8 cellular contexts compared by ENCODE assay signal in the genomic region with DNA sequence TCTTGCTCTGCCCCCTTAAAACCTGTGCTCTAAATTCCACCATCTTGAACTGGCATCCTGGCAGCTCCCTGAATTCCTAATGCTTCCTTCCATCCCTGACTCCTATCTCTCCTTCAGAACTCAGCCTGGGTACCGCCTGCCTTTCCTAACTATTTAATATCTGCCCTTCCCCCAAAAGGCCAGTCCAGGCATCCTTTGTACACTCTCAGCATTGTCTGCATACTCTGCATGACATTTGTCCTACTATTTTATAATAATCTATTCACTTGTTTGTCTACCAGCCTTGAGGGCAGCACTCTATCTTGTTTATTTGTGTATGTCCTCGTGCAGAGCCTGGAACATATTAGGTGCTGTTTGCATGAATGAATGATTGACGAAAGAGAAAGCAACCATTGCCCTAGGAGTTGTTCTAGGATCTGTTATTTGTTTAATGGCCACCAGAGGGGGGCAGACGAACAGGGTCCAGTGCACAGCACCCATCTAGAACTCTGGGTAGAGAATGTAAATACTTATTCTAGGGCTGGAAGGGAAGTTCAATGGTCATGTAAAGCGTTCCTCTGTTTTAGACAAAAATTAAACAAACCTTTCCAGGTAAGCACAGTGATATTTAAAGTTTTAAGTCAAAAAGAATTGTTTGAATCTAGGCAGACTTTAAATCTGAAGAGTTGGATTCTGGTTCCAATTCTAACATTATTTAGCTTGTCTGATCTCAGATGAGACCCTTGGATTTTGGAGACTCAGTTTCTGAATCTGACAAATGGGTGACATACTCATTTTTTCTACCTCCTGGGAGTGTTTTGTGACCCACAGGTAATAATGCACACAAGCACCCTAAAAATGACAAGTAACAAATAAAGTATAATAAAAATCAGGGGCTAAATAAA.
DNase-seq lines count a peak whose midpoint lies in the region; ATAC-seq and TF ChIP-seq lines count a peak whose summit lies in the region.
"Had no signal": no experiment of that assay in that cellular context is flagged by ENCODE, and none has a peak within 500 bp of the region (broad histone marks: within the 10 kb centered on the region; RNA-seq: fewer than 3 reads in every experiment).

No MANE protein-coding gene starts in this region.

- H3K4me3 ChIP-seq in Panc1 (ENCODE audit: low read depth in 2 of 2, low read length in 2 of 2), result no peak overlapping the region
- peak overlapping the region in 2 of 10 donors; percentile 9 to 33 for H3K4me3 ChIP-seq in heart right ventricle

- POLR2A ChIA-PET in Panc1 (lab: Charles Lee), result no interaction called here
- POLR2A ChIA-PET in activated naive CD8-positive, alpha-beta T cell treated with anti-CD3 and anti-CD28 coated beads, Interleukin-2, amount 10 ng/mL, durations not matched to agents 7 days and 5 days (lab: Charles Lee), result interaction anchor here (0.6 kb wide), 1 partner anchor 158 kb away, joined by 3 read pairs; no protein-coding TSS in a partner anchor

- H3K9me3 ChIP-seq in Panc1 (ENCODE audit: control insufficient read depth, insufficient read depth, low read depth, low read length) (no peaks in the 10 kb centered on the region), heart right ventricle (no peaks in the 10 kb centered on the region)
- H3K9me3 ChIP-seq: neutrophil had no signal

- WGBS in heart right ventricle, 2 donors, result 7 to 11% methylated on average over 5 of the region's 5 CpGs

- TF ChIP-seq CTCF in Panc1 (IDR thresholded peaks at IDR 0.05) (peak; percentile 79), heart right ventricle (IDR thresholded peaks at IDR 0.05) (peak; percentile 78 to 92 (median 83))

- H3K27ac ChIP-seq in Panc1 (ENCODE audit: low read length) (peak overlapping the region; percentile 66), heart right ventricle (peak overlapping the region in 1 of 10 donors; percentile 15)
- H3K27ac ChIP-seq: neutrophil had no signal

- no peaks in the 10 kb centered on the region for H3K9me3 Mint-ChIP-seq in activated naive CD8-positive, alpha-beta T cell treated with anti-CD3 and anti-CD28 coated beads, Interleukin-2, amount 10 ng/mL, durations not matched to agents 7 days and 5 days

- in situ Hi-C loops in Panc1 (cut with HindIII; ENCODE audit: low pct_unique_long_range_greater_than_20kb, low sequenced_read_pairs), result no loop called here

- CTCF ChIA-PET in Panc1 (lab: Charles Lee), result interaction anchor here (0.7 to 1.3 kb wide), 4 partner anchors 12 to 155 kb away, joined by 3 to 4 read pairs (median 3); no protein-coding TSS in a partner anchor

- H3K4me1 Mint-ChIP-seq in activated naive CD8-positive, alpha-beta T cell treated with anti-CD3 and anti-CD28 coated beads, Interleukin-2, amount 10 ng/mL, durations not matched to agents 7 days and 5 days, result peaks cover 3% of the 10 kb centered on the region

- no peak overlapping the region for H3K27ac Mint-ChIP-seq in activated naive CD8-positive, alpha-beta T cell treated with anti-CD3 and anti-CD28 coated beads, Interleukin-2, amount 10 ng/mL, durations not matched to agents 7 days and 5 days

- intact Hi-C loops in Panc1 (cut with micrococcal nuclease; ENCODE audit: unreplicated experiment) (loop anchor here (1.0 to 5.0 kb wide), 3 partner anchors 130 to 231 kb away; no protein-coding TSS in a partner anchor), heart right ventricle (cut with DNase I) (loop anchor here (1.0 to 10.0 kb wide), 13 partner anchors 126 to 506 kb away; a partner anchor contains a TSS)

- DNase-seq in GDM1 (lab: John Stamatoyannopoulos, UW) (peak; percentile 46), Panc1 (ENCODE audit: low read depth, low spot score) (no peak), heart right ventricle (peak in 1 of 2 donors; percentile 68), retina (peak; percentile 35)
- no peak for DNase-seq in activated naive CD8-positive, alpha-beta T cell treated with anti-CD3 and anti-CD28 coated beads, Interleukin-2, amount 10 ng/mL, durations not matched to agents 7 days and 5 days

- H3K36me3 Mint-ChIP-seq in activated naive CD8-positive, alpha-beta T cell treated with anti-CD3 and anti-CD28 coated beads, Interleukin-2, amount 10 ng/mL, durations not matched to agents 7 days and 5 days, result no peaks in the 10 kb centered on the region

- H3K36me3 ChIP-seq in Panc1 (ENCODE audit: control insufficient read depth, insufficient read depth, low read length) (no peaks in the 10 kb centered on the region), heart right ventricle (no peaks in the 10 kb centered on the region)
- H3K36me3 ChIP-seq: neutrophil had no signal

- ATAC-seq in GM21381 (IDR thresholded peaks at IDR 0.05; ENCODE audit: unreplicated experiment) (peak; percentile 88), HG03571 (IDR thresholded peaks at IDR 0.05; ENCODE audit: unreplicated experiment) (peak; percentile 93), Panc1 (peak; percentile 99), heart right ventricle (peak; percentile 75 to 89 (median 85))
- peak; percentile 96 for ATAC-seq in activated naive CD8-positive, alpha-beta T cell treated with anti-CD3 and anti-CD28 coated beads, Interleukin-2, amount 10 ng/mL, durations not matched to agents 7 days and 5 days (ENCODE audit: low read depth)

- no TSS peak for BruUV-seq in Panc1 (replicated peaks; lab: Mats Ljungman, UMichigan)

- H3K27me3 Mint-ChIP-seq in activated naive CD8-positive, alpha-beta T cell treated with anti-CD3 and anti-CD28 coated beads, Interleukin-2, amount 10 ng/mL, durations not matched to agents 7 days and 5 days, result peaks cover 2% of the 10 kb centered on the region

- H3K4me1 ChIP-seq in Panc1 (ENCODE audit: control insufficient read depth, insufficient read depth, low read length) (peaks cover 6% of the 10 kb centered on the region), heart right ventricle (peaks cover 0 to 39% (median 15%) of the 10 kb centered on the region in 9 donors)

- peak overlapping the region; percentile 62 for H3K4me3 Mint-ChIP-seq in activated naive CD8-positive, alpha-beta T cell treated with anti-CD3 and anti-CD28 coated beads, Interleukin-2, amount 10 ng/mL, durations not matched to agents 7 days and 5 days

- H3K27me3 ChIP-seq in Panc1 (ENCODE audit: control insufficient read depth, insufficient read depth, low read length) (no peaks in the 10 kb centered on the region), heart right ventricle (no peaks in the 10 kb centered on the region)
- H3K27me3 ChIP-seq: neutrophil had no signal

Comparison
In these comparisons a context has a peak if more than half of its experiments do, and no peak if none do; other contexts are left out.
1. DNase-seq: peak in GDM1 (single experiment) and retina (single experiment); none in Panc1 (single experiment) and activated naive CD8-positive, alpha-beta T cell treated with anti-CD3 and anti-CD28 coated beads, Interleukin-2, amount 10 ng/mL, durations not matched to agents 7 days and 5 days (single experiment).
2. Peak in every context shown above with its lines, with median percentiles within 50 percentile points of each other: ATAC-seq.